14 cellular contexts compared by ENCODE assay signal in the genomic region with DNA sequence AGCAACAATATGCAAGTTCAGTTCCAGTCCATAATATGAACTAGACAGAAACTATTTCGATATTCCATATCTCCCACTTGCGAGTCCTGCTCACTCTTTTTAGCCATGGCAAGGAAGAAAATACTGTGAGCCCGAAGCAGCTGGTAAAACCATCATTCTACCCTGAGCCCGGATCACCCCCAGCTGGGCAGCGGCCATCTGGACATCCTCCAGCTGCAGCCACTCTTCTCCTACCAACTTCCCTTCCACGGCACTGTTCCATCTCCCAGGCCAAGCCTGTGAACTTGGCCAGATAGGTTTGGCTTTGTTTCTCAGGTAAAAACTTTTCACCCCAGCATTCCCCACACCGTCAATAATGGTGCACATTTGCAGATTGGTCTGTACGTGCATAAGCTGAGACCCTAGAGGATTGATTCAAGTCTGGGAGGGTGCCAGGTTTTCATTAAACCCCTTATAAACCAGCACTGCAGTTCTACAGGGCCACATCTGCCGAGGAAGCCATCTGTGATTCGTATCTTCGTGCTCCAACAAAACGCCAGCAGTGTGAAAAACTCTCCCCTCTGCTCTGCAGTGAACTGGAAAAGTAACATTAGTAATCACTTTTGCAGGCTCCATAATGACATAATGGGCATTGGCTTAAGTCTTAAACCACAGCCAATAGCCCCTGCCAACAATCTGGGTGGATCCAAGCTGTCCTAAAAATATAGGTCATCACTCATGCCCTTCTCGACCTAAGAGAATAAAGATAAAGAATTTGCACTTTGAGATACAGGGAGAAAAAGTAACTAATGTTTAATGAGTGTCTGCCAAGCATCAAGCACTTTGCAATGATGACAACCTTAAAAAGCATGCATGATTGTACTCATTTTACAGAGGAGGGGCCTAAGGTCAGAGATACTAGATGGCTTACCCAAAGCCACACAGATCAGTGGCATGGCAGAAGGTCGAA.
DNase-seq lines count a peak whose midpoint lies in the region; ATAC-seq and TF ChIP-seq lines count a peak whose summit lies in the region.
"Had no signal": no experiment of that assay in that cellular context is flagged by ENCODE, and none has a peak within 500 bp of the region (broad histone marks: within the 10 kb centered on the region; RNA-seq: fewer than 3 reads in every experiment).

No MANE protein-coding gene starts in this region.

- H2AFZ ChIP-seq in SK-N-SH (ENCODE audit: low read depth) = 0 out of 2 replicates have a peak overlapping the region, but pooled peaks have one; percentile 21
- no peak overlapping the region for H2AFZ ChIP-seq in mammary epithelial cell (ENCODE audit: low read depth, low read length)

- H3K9me3 ChIP-seq in SK-N-SH (no peaks in the 10 kb centered on the region), aorta (ENCODE audit: control insufficient read depth, low read length) (no peaks in the 10 kb centered on the region), mammary epithelial cell (replicated peaks; ENCODE audit: insufficient read depth, low read length) (no peaks in the 10 kb centered on the region)

- TF ChIP-seq RAD21 in SK-N-SH (IDR thresholded peaks at IDR 0.05; ENCODE audit: low read length) = no peak; the same call in none of the 2 replicates

- TF ChIP-seq EP300 in SK-N-SH (IDR thresholded peaks at IDR 0.05; ENCODE audit: borderline replicate concordance in 1 of 2, low read depth in 1 of 2, low read length in 1 of 2) = peak; percentile 72 to 86

- ATAC-seq in Right ventricle myocardium inferior (peak; percentile 82), left ventricle myocardium superior (peak; percentile 82), aorta (ENCODE audit: low FRiP score) (no peak), GM21786 (IDR thresholded peaks at IDR 0.05; ENCODE audit: unreplicated experiment) (no peak)

- H3K4me1 Mint-ChIP-seq in activated CD4-positive, alpha-beta memory T cell treated with anti-CD3 and anti-CD28 coated beads for 36 hours (ENCODE audit: low read depth) = no peaks in the 10 kb centered on the region

- intact Hi-C loops in Right ventricle myocardium inferior (cut with DNase I) (loop anchor here (5.0 kb wide), 1 partner anchor 52 kb away; no protein-coding TSS in a partner anchor), cardiac septum (cut with DNase I) (loop anchor here (5.0 kb wide), 1 partner anchor 72 kb away; no protein-coding TSS in a partner anchor), left ventricle myocardium superior (cut with micrococcal nuclease) (no loop called here), aorta (cut with DNase I) (loop anchor here in 1 of 2 donors (10.0 kb wide), 1 partner anchor 199 kb away; no protein-coding TSS in a partner anchor), mammary epithelial cell (cut with micrococcal nuclease) (no loop called here)
- intact Hi-C loops in activated CD4-positive, alpha-beta memory T cell treated with anti-CD3 and anti-CD28 coated beads for 36 hours (cut with micrococcal nuclease) = no loop called here

- no peaks in the 10 kb centered on the region for H3K9me2 ChIP-seq in SK-N-SH

- peak overlapping the region; percentile 31 to 100; a peak in 3 of 4 replicates for H3K27ac ChIP-seq in SK-N-SH (ENCODE audit: low read depth in 2 of 2, low read length in 1 of 2)
- H3K27ac ChIP-seq in aorta (ENCODE audit: low read depth in 1 of 2, low read length in 2 of 2) = peak overlapping the region in 1 of 2 donors; percentile 25
- H3K27ac ChIP-seq in mammary epithelial cell (ENCODE audit: insufficient read depth, low read depth, low read length) = no peak overlapping the region
- H3K27ac ChIP-seq: HL-60 had no signal

- POLR2A ChIA-PET in SK-N-SH (lab: Yijun Ruan, JAX) = interaction anchor here (0.8 to 1.4 kb wide), 2 partner anchors 11 to 157 kb away, joined by 3 to 5 read pairs; no protein-coding TSS in a partner anchor
- POLR2A ChIA-PET in activated CD4-positive, alpha-beta memory T cell treated with anti-CD3 and anti-CD28 coated beads for 36 hours (lab: Charles Lee) = no interaction called here

- no TSS peak for BruUV-seq in mammary epithelial cell (replicated peaks; lab: Mats Ljungman, UMichigan)

- no peak overlapping the region for H3K27ac Mint-ChIP-seq in activated CD4-positive, alpha-beta memory T cell treated with anti-CD3 and anti-CD28 coated beads for 36 hours
- H3K27ac Mint-ChIP-seq: activated naive CD8-positive, alpha-beta T cell had no signal

- 29% methylated on average over 14 of the region's 14 CpGs for WGBS in SK-N-SH (ENCODE audit: low lambda C conversion rate)
- 9 to 12% methylated on average over 14 of the region's 14 CpGs for WGBS in aorta, 2 donors
- WGBS in mammary epithelial cell (ENCODE audit: low coverage, missing lambda C conversion rate) = 83% methylated on average over 14 of the region's 14 CpGs

- peak overlapping the region; percentile 59 for H3K4me2 ChIP-seq in SK-N-SH
- no peak overlapping the region for H3K4me2 ChIP-seq in mammary epithelial cell (ENCODE audit: insufficient read depth, low read depth, low read length)

- TF ChIP-seq CTCF in SK-N-SH (IDR thresholded peaks at IDR 0.05) (no peak), mammary epithelial cell (conservative IDR thresholded peaks at IDR 0.05 in 1 of 2, IDR thresholded peaks at IDR 0.05 in 1 of 2; ENCODE audit: extremely low read depth in 1 of 2, insufficient read depth in 1 of 2, low read depth in 1 of 2, low read length in 2 of 2) (no peak)

- H3K4me3 Mint-ChIP-seq in activated CD4-positive, alpha-beta memory T cell treated with anti-CD3 and anti-CD28 coated beads for 36 hours = no peak overlapping the region
- H3K4me3 Mint-ChIP-seq: activated naive CD8-positive, alpha-beta T cell had no signal

- DNase-seq in Right ventricle myocardium inferior (ENCODE audit: missing footprints) (peak; percentile 55), cardiac septum (ENCODE audit: low spot score) (no peak), SK-N-SH (peak; percentile 68), left ventricle myocardium superior (peak; percentile 55), aorta (no peak), mammary epithelial cell (no peak)
- DNase-seq in activated CD4-positive, alpha-beta memory T cell treated with anti-CD3 and anti-CD28 coated beads for 36 hours = no peak
- DNase-seq: activated CD4-positive, alpha-beta T cell treated with anti-CD3 and anti-CD28 coated beads, Interleukin-2, amount 50 U/mL, for 1 hour; effector memory CD4-positive, alpha-beta T cell; NCI-H187 had no signal

- H3K9me3 Mint-ChIP-seq in activated CD4-positive, alpha-beta memory T cell treated with anti-CD3 and anti-CD28 coated beads for 36 hours = no peaks in the 10 kb centered on the region
- H3K9me3 Mint-ChIP-seq: neural crest cell had no signal

- H3K36me3 Mint-ChIP-seq in activated CD4-positive, alpha-beta memory T cell treated with anti-CD3 and anti-CD28 coated beads for 36 hours = no peaks in the 10 kb centered on the region
- H3K36me3 Mint-ChIP-seq: activated naive CD8-positive, alpha-beta T cell had no signal

- H3K27me3 ChIP-seq in SK-N-SH (ENCODE audit: insufficient read depth) = no peaks in the 10 kb centered on the region
- no peaks in the 10 kb centered on the region for H3K27me3 ChIP-seq in aorta (ENCODE audit: control insufficient read depth in 1 of 2, insufficient read depth in 2 of 2, low read length in 1 of 2)
- H3K27me3 ChIP-seq in mammary epithelial cell (ENCODE audit: insufficient read depth, low read length) = no peaks in the 10 kb centered on the region

- H3F3A ChIP-seq in SK-N-SH (replicated peaks; ENCODE audit: insufficient read depth) = peaks cover 13% of the 10 kb centered on the region

- CTCF ChIA-PET in SK-N-SH (lab: Yijun Ruan, JAX) = interaction anchor here (0.8 to 2.9 kb wide), 7 partner anchors 9 to 789 kb away, joined by 3 to 12 read pairs (median 4); a partner anchor contains a TSS
- CTCF ChIA-PET in mammary epithelial cell (lab: Charles Lee; ENCODE audit: low non-redundant PET) = no interaction called here
- CTCF ChIA-PET in activated CD4-positive, alpha-beta memory T cell treated with anti-CD3 and anti-CD28 coated beads for 36 hours (lab: Charles Lee) = no interaction called here

- dilution Hi-C loops in mammary epithelial cell (cut with HindIII; ENCODE audit: low sequenced_read_pairs) = no loop called here

- H3K36me3 ChIP-seq in SK-N-SH (replicated peaks in 1 of 2; ENCODE audit: control insufficient read depth in 1 of 2, insufficient read depth in 2 of 2, low read length in 1 of 2) = no peaks in the 10 kb centered on the region
- H3K36me3 ChIP-seq in aorta (ENCODE audit: control insufficient read depth in 1 of 2, insufficient read depth in 2 of 2, low read length in 1 of 2) = no peaks in the 10 kb centered on the region
- no peaks in the 10 kb centered on the region for H3K36me3 ChIP-seq in mammary epithelial cell (ENCODE audit: insufficient read depth, low read length)

- H3K4me3 ChIP-seq in SK-N-SH (ENCODE audit: low read depth in 2 of 2, low read length in 1 of 2) (peak overlapping the region in 1 of 2 experiments; percentile 27; a peak in 1 of 4 replicates), aorta (ENCODE audit: low read length in 2 of 2) (no peak overlapping the region), mammary epithelial cell (replicated peaks in 1 of 3; ENCODE audit: insufficient read depth in 1 of 3, low read depth in 2 of 3, low read length in 3 of 3) (no peak overlapping the region)

- H3K79me2 ChIP-seq in SK-N-SH (ENCODE audit: insufficient read depth) = no peaks in the 10 kb centered on the region
- no peaks in the 10 kb centered on the region for H3K79me2 ChIP-seq in mammary epithelial cell (ENCODE audit: insufficient read depth, low read length)

- H4K20me1 ChIP-seq in SK-N-SH (ENCODE audit: insufficient read depth) (no peaks in the 10 kb centered on the region), mammary epithelial cell (ENCODE audit: insufficient read depth, low read length) (no peaks in the 10 kb centered on the region)

- in situ Hi-C loops in mammary epithelial cell (cut with MboI; ENCODE audit: low sequenced_read_pairs in 2 of 2) = no loop called here

- H3K9ac ChIP-seq in SK-N-SH = no peak overlapping the region
- no peak overlapping the region for H3K9ac ChIP-seq in mammary epithelial cell (ENCODE audit: insufficient read depth, low read length)

- H3K4me1 ChIP-seq in SK-N-SH (ENCODE audit: control insufficient read depth in 1 of 2, insufficient read depth in 2 of 2, low read depth in 1 of 2, low read length in 1 of 2) = peaks cover 7 to 64% of the 10 kb centered on the region in 2 experiments; a peak in 2 of 4 replicates
- peaks cover 6 to 12% of the 10 kb centered on the region in 2 donors for H3K4me1 ChIP-seq in aorta (ENCODE audit: control insufficient read depth in 1 of 2, insufficient read depth in 2 of 2, low read length in 2 of 2)
- H3K4me1 ChIP-seq in mammary epithelial cell (ENCODE audit: insufficient read depth, low read length) = peaks cover 9% of the 10 kb centered on the region

- peaks cover 2% of the 10 kb centered on the region for H3K27me3 Mint-ChIP-seq in activated CD4-positive, alpha-beta memory T cell treated with anti-CD3 and anti-CD28 coated beads for 36 hours

Comparison
In these comparisons a context has a peak if more than half of its experiments do, and no peak if none do; other contexts are left out.
1. DNase-seq: peak in Right ventricle myocardium inferior (single experiment), SK-N-SH (single experiment) and left ventricle myocardium superior (single experiment); none in cardiac septum (single experiment), aorta (0 of 2), mammary epithelial cell (single experiment) and activated CD4-positive, alpha-beta memory T cell treated with anti-CD3 and anti-CD28 coated beads for 36 hours (single experiment).
2. intact Hi-C loops: an anchor here in Right ventricle myocardium inferior (5.0 kb wide) and cardiac septum (5.0 kb wide); none called in left ventricle myocardium superior, mammary epithelial cell and activated CD4-positive, alpha-beta memory T cell treated with anti-CD3 and anti-CD28 coated beads for 36 hours.
3. ATAC-seq: peak in Right ventricle myocardium inferior (single experiment) and left ventricle myocardium superior (single experiment); none in aorta (single experiment) and GM21786 (single experiment).